ENCODE assay signal across 12 cellular contexts in the genomic region with DNA sequence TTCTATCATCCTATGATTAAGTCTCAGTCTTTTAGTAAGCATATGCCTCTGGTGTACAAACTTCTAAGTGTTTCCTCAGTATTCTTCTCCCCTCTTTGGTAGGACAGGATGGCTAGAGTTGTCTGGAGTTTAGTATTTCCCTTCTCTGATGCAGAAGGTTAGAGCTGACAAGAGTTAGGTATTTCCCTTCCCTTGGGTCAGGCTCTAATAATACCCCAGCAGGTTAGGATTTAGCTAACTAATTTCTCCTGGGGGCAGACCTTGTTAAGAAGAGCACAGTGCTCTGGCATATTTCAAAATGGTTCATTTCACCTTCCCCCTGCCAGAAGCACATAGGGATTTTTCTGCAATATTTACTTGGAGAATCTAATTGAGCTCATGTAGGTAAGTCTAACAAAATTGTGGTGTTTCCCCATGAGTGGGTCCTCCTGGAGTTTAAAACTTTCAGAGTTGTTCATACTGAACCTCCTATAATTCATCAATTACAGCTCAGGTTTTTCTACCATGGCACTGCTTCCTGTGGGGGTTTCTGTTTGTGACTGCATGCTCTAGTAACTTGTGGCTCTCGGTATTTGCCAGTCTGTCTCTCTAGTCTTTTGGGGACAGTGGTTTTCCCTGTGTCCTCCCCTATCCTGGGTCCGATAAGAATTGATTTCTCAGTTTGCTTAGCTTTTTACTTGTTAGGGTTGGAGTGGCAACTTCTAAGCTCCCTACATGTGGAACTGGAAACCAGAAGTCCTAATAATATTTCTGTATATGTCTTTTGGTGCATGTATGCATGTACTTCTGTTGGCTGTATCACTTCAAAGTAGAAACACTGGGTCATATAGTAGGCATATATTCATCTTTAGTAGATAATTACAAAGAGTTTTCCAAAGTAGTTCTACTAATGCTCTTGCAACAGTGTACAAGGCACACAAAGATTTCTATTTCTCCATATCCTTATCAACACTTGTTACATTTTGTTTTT.
DNase-seq lines count a peak whose midpoint lies in the region; ATAC-seq and TF ChIP-seq lines count a peak whose summit lies in the region.
"Had no signal": no experiment of that assay in that cellular context is flagged by ENCODE, and none has a peak within 500 bp of the region (broad histone marks: within the 10 kb centered on the region; RNA-seq: fewer than 3 reads in every experiment).

No MANE protein-coding gene starts in this region.

- CTCF ChIA-PET in RWPE1 (lab: Yijun Ruan, JAX) = no interaction called here

- TF ChIP-seq CTCF in RWPE1 (conservative IDR thresholded peaks at IDR 0.05; ENCODE audit: low read depth) (no peak), brain microvascular endothelial cell (IDR thresholded peaks at IDR 0.05; ENCODE audit: low read depth, low read length, missing control alignments) (no peak)

- H3K9ac ChIP-seq in Karpas-422 (ENCODE audit: low read length) = no peak overlapping the region

- H3K9me2 ChIP-seq in Karpas-422 (replicated peaks; ENCODE audit: insufficient read depth, low read length) = no peaks in the 10 kb centered on the region

- H3K4me3 ChIP-seq in Karpas-422 (ENCODE audit: low read length) (no peak overlapping the region), brain microvascular endothelial cell (ENCODE audit: low read depth, low read length) (no peak overlapping the region)
- H3K4me3 ChIP-seq: spleen had no signal

- no peaks in the 10 kb centered on the region for H3K36me3 ChIP-seq in Karpas-422 (ENCODE audit: insufficient read depth, low read length)
- no peaks in the 10 kb centered on the region for H3K36me3 ChIP-seq in brain microvascular endothelial cell (replicated peaks)

- in situ Hi-C loops in brain microvascular endothelial cell (cut with HindIII; ENCODE audit: low pct_ligation_motif_present, low sequenced_read_pairs) = no loop called here

- H2AFZ ChIP-seq in Karpas-422 (ENCODE audit: low read length) = no peak overlapping the region

- peaks cover 67% of the 10 kb centered on the region for H3K79me2 ChIP-seq in Karpas-422 (ENCODE audit: low read length)

- POLR2A ChIA-PET in RWPE1 (lab: Yijun Ruan, JAX; ENCODE audit: low non-redundant PET) = no interaction called here

- peak overlapping the region; percentile 44 for H3K27ac ChIP-seq in Karpas-422 (ENCODE audit: low read length)
- H3K27ac ChIP-seq in RWPE1 = no peak overlapping the region
- no peak overlapping the region for H3K27ac ChIP-seq in brain microvascular endothelial cell
- H3K27ac ChIP-seq: spleen had no signal

- DNase-seq in Karpas-422 (no peak), RWPE1 (ENCODE audit: low spot score) (no peak), NCI-H2029 (lab: John Stamatoyannopoulos, UW) (no peak), brain microvascular endothelial cell (no peak), UCSD-AML1 (lab: John Stamatoyannopoulos, UW; ENCODE audit: unreplicated experiment) (no peak)
- DNase-seq: activated CD8-positive, alpha-beta memory T cell treated with anti-CD3 and anti-CD28 coated beads, Interleukin-2, amount 50 U/mL, for 4 hours; naive thymus-derived CD8-positive, alpha-beta T cell; spleen; T-helper 9 cell had no signal

- no peaks in the 10 kb centered on the region for H4K20me1 ChIP-seq in Karpas-422 (ENCODE audit: insufficient read depth, low read depth, low read length)

- peaks cover 32% of the 10 kb centered on the region for H3K4me1 ChIP-seq in Karpas-422 (ENCODE audit: low read length)

- H3K4me2 ChIP-seq in Karpas-422 (ENCODE audit: low read depth, low read length, poor library complexity, severe bottlenecking) = peak overlapping the region; percentile 43

- H3K27me3 ChIP-seq in Karpas-422 (ENCODE audit: low read length) (no peaks in the 10 kb centered on the region), brain microvascular endothelial cell (replicated peaks) (no peaks in the 10 kb centered on the region)
- H3K27me3 ChIP-seq: spleen had no signal

- no peaks in the 10 kb centered on the region for H3K9me3 ChIP-seq in Karpas-422 (ENCODE audit: low read length)
- H3K9me3 ChIP-seq: spleen had no signal

- ATAC-seq in GM18502 (IDR thresholded peaks at IDR 0.05; ENCODE audit: poor library complexity, unreplicated experiment) (peak; percentile 97), GM19468 (IDR thresholded peaks at IDR 0.05; ENCODE audit: extremely low read depth, unreplicated experiment) (peak; percentile 95), HG02970 (IDR thresholded peaks at IDR 0.05; ENCODE audit: low FRiP score, unreplicated experiment) (peak; percentile 66)
- ATAC-seq: naive thymus-derived CD8-positive, alpha-beta T cell had no signal
